Comparison of ENCODE assay signal across 10 cellular contexts in the genomic region with DNA sequence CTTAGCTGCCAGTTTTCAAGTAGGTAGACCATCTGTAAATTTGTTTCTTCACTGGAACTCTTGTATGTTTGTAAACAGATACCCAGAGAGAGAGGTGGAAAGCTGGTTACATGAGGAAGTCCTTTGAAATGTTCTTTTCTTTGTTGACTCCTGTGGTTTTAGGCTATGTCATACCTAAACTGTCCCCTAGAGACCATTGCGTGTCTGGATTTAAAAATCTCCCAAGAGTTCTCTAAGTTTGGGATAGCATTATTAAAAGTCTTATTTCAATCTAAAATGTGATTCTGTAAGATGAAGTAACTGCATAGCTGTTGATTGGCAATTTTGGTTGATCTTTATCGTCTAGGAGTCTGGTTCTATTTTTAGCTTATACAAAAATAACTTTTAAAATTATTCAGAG.
A peak's percentile ranks its signal among the peaks of the same experiment; 100 is the strongest.
DNase-seq lines count a peak whose midpoint lies in the region; ATAC-seq and TF ChIP-seq lines count a peak whose summit lies in the region.
"Had no signal": no experiment of that assay in that cellular context is flagged by ENCODE, and none has a peak within 500 bp of the region (broad histone marks: within the 10 kb centered on the region; RNA-seq: fewer than 3 reads in every experiment).

No MANE protein-coding gene starts in this region.

- CTCF ChIA-PET in HEK293T (lab: Yijun Ruan, JAX), result interaction anchor here (0.8 kb wide), 1 partner anchor 11 kb away, joined by 3 read pairs; no protein-coding TSS in a partner anchor

- no peaks in the 10 kb centered on the region for H3K79me1 ChIP-seq in mesendoderm (ENCODE audit: low read length)

- POLR2A ChIA-PET in HEK293T (lab: Yijun Ruan, JAX), result no interaction called here

- no peak overlapping the region for H3K23ac ChIP-seq in mesendoderm (ENCODE audit: low read length)

- H3K4me1 Mint-ChIP-seq in GM23338, result no peaks in the 10 kb centered on the region
- H3K4me1 Mint-ChIP-seq: activated B cell treated with CpG ODN at 0.5 μM for 24 hours had no signal

- H3K27me3 ChIP-seq in GM06990 (replicated peaks; ENCODE audit: control insufficient read depth, insufficient read depth, low read length) (no peaks in the 10 kb centered on the region), GM23338 (ENCODE audit: insufficient read depth) (no peaks in the 10 kb centered on the region), mesendoderm (ENCODE audit: insufficient read depth, low read length, poor library complexity) (no peaks in the 10 kb centered on the region)

- no peak overlapping the region for H4K5ac ChIP-seq in mesendoderm (ENCODE audit: low read length)

- H4K8ac ChIP-seq in mesendoderm (ENCODE audit: low read depth, low read length), result no peak overlapping the region

- H2BK15ac ChIP-seq in mesendoderm (replicated peaks; ENCODE audit: low read depth), result no peak overlapping the region

- H3K9me3 Mint-ChIP-seq in GM23338, result no peaks in the 10 kb centered on the region; the same call in 2 of the 3 replicates
- H3K9me3 Mint-ChIP-seq: activated B cell treated with CpG ODN at 0.5 μM for 24 hours had no signal

- no peak overlapping the region for H3K27ac ChIP-seq in GM23338 (ENCODE audit: low read depth)
- H3K27ac ChIP-seq in mesendoderm (ENCODE audit: low read depth, low read length), result no peak overlapping the region

- H3K18ac ChIP-seq in mesendoderm (ENCODE audit: low read length), result no peak overlapping the region

- peaks cover 30% of the 10 kb centered on the region for H3K36me3 Mint-ChIP-seq in GM23338 (ENCODE audit: low read depth)

- H4K20me1 ChIP-seq in GM23338 (replicated peaks; ENCODE audit: insufficient read depth), result no peaks in the 10 kb centered on the region

- no peak overlapping the region for H3K4me3 Mint-ChIP-seq in GM23338
- H3K4me3 Mint-ChIP-seq: activated B cell treated with CpG ODN at 0.5 μM for 24 hours had no signal

- H3K4me1 ChIP-seq in GM23338 (ENCODE audit: insufficient read depth), result no peaks in the 10 kb centered on the region
- H3K4me1 ChIP-seq in mesendoderm (ENCODE audit: control insufficient read depth, low read depth, low read length), result peaks cover 2% of the 10 kb centered on the region

- no peaks in the 10 kb centered on the region; the same call in none of the 2 replicates for H3K36me3 ChIP-seq in GM06990 (ENCODE audit: control insufficient read depth, insufficient read depth, low read length)
- H3K36me3 ChIP-seq in GM23338 (ENCODE audit: insufficient read depth), result peaks cover 13% of the 10 kb centered on the region; the same call in 1 of the 2 replicates
- H3K36me3 ChIP-seq in mesendoderm (ENCODE audit: control insufficient read depth, insufficient read depth, low read length), result peaks cover 2% of the 10 kb centered on the region

- H3K4me2 ChIP-seq in GM23338 (no peak overlapping the region), mesendoderm (ENCODE audit: low read length) (no peak overlapping the region)

- H3K79me2 ChIP-seq in GM23338 (replicated peaks; ENCODE audit: insufficient read depth), result no peaks in the 10 kb centered on the region
- H3K79me2 ChIP-seq in mesendoderm (ENCODE audit: control insufficient read depth, insufficient read depth, low read length), result no peaks in the 10 kb centered on the region

- H3K56ac ChIP-seq in mesendoderm (ENCODE audit: low read length), result no peak overlapping the region

- no peaks in the 10 kb centered on the region for H3K9me2 ChIP-seq in GM23338 (ENCODE audit: insufficient read depth)

- no peak overlapping the region for H2AFZ ChIP-seq in GM23338

- no CpG with 5 or more reads among the region's 2 CpGs for WGBS in mesendoderm (ENCODE audit: extremely low coverage, insufficient coverage, low lambda C conversion rate)

- no peak overlapping the region for H2AK5ac ChIP-seq in mesendoderm (ENCODE audit: low read length)

- H3K4me3 ChIP-seq in GM06990 (replicated peaks; ENCODE audit: low read depth, low read length) (no peak overlapping the region), GM23338 (no peak overlapping the region), mesendoderm (ENCODE audit: low read length) (no peak overlapping the region)

- no peak overlapping the region for H3K9ac ChIP-seq in mesendoderm (ENCODE audit: low read length)

- H2BK120ac ChIP-seq in mesendoderm (ENCODE audit: low read depth, low read length), result no peak overlapping the region

- H3K27ac Mint-ChIP-seq in GM23338, result no peak overlapping the region
- H3K27ac Mint-ChIP-seq: activated B cell treated with CpG ODN at 0.5 μM for 24 hours had no signal

- ATAC-seq in GM23338 (no peak), SK-N-SH treated with all-trans-retinoic acid at 6 μM for 48 hours (no peak)

- no peak overlapping the region for H3K4ac ChIP-seq in mesendoderm (ENCODE audit: low read depth, low read length)

- peaks cover 2% of the 10 kb centered on the region for H3K27me3 Mint-ChIP-seq in GM23338 (ENCODE audit: insufficient read depth, low read depth, poor library complexity)
- H3K27me3 Mint-ChIP-seq: activated B cell treated with CpG ODN at 0.5 μM for 24 hours had no signal

- no peak for TF ChIP-seq CTCF in GM06990 (IDR thresholded peaks at IDR 0.05; ENCODE audit: insufficient read depth, low read length, poor library complexity, severe bottlenecking)
- TF ChIP-seq CTCF in GM23338 (conservative IDR thresholded peaks at IDR 0.05; ENCODE audit: low read depth in 2 of 2), result no peak

- no peak overlapping the region for H2BK5ac ChIP-seq in mesendoderm (ENCODE audit: low read length)

- H3F3A ChIP-seq in GM23338 (replicated peaks; ENCODE audit: low read depth), result no peaks in the 10 kb centered on the region

- peak; percentile 20 for DNase-seq in GM06990 (ENCODE audit: extremely low read depth, insufficient read length)
- DNase-seq in GM23338 (ENCODE audit: low spot score), result peak; percentile 25
- peak; percentile 10 for DNase-seq in SK-MEL-5 (ENCODE audit: low read depth, low spot score)
- peak; percentile 38 for DNase-seq in mesendoderm
- DNase-seq in cortex of kidney (lab: John Stamatoyannopoulos, UW), result no peak
- DNase-seq in HEK293T (ENCODE audit: extremely low spot score), result no peak
- DNase-seq in activated CD4-positive, CD25-positive, alpha-beta regulatory T cell (lab: John Stamatoyannopoulos, UW), result no peak
- DNase-seq: activated B cell treated with CpG ODN at 0.5 μM for 24 hours, activated gamma-delta T cell treated with Interleukin-2 at 50 U/mL for 16 hours had no signal

- in situ Hi-C loops in SK-MEL-5 (cut with HindIII; ENCODE audit: low pct_unique_long_range_greater_than_20kb, low sequenced_read_pairs), result no loop called here

TF ChIP-seq in GM23338, 12 proteins besides CTCF, POLR2A, EP300 and RAD21 (continues in another document):
- no peak for TF ChIP-seq CREB1 (CRISPR knock-in tag; IDR thresholded peaks at IDR 0.05; ENCODE audit: low read depth)
- no peak for TF ChIP-seq STAT1 (IDR thresholded peaks at IDR 0.05; ENCODE audit: unreplicated experiment)
- no peak for TF ChIP-seq POLR2AphosphoS5 (IDR thresholded peaks at IDR 0.05; ENCODE audit: low read depth)
- TF ChIP-seq EZH2phosphoT487 (IDR thresholded peaks at IDR 0.05; ENCODE audit: unreplicated experiment), result no peak

TF ChIP-seq in SK-N-SH treated with all-trans-retinoic acid at 6 μM for 48 hours, 23 proteins besides CTCF, POLR2A, EP300 and RAD21 (continues in another document):
- TF ChIP-seq ARNTL (CRISPR knock-in tag; IDR thresholded peaks at IDR 0.05; ENCODE audit: borderline replicate concordance, low read depth) (no peak), TOX (CRISPR knock-in tag; IDR thresholded peaks at IDR 0.05; ENCODE audit: borderline replicate concordance) (no peak), PPARA (CRISPR knock-in tag; IDR thresholded peaks at IDR 0.05; ENCODE audit: borderline replicate concordance) (no peak), ZFP3 (CRISPR knock-in tag; IDR thresholded peaks at IDR 0.05) (no peak), BACH2 (CRISPR knock-in tag; IDR thresholded peaks at IDR 0.05; ENCODE audit: borderline replicate concordance) (no peak), ZNF565 (CRISPR knock-in tag; conservative IDR thresholded peaks at IDR 0.05; ENCODE audit: low read depth) (no peak), ZFP30 (CRISPR knock-in tag; IDR thresholded peaks at IDR 0.05) (no peak), RARB (CRISPR knock-in tag; IDR thresholded peaks at IDR 0.05) (no peak)
- TF ChIP-seq, protein P1, sequence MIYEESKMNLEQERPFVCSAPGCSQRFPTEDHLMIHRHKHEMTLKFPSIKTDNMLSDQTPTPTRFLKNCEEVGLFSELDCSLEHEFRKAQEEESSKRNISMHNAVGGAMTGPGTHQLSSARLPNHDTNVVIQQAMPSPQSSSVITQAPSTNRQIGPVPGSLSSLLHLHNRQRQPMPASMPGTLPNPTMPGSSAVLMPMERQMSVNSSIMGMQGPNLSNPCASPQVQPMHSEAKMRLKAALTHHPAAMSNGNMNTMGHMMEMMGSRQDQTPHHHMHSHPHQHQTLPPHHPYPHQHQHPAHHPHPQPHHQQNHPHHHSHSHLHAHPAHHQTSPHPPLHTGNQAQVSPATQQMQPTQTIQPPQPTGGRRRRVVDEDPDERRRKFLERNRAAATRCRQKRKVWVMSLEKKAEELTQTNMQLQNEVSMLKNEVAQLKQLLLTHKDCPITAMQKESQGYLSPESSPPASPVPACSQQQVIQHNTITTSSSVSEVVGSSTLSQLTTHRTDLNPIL (CRISPR knock-in tag; IDR thresholded peaks at IDR 0.05; ENCODE audit: low read depth), result no peak

TF ChIP-seq in HEK293T, 16 proteins besides CTCF, POLR2A, EP300 and RAD21:
- TF ChIP-seq NFRKB (IDR thresholded peaks at IDR 0.05), result no peak
- no peak for TF ChIP-seq ELF4 (IDR thresholded peaks at IDR 0.05)
- no peak for TF ChIP-seq FOXK2 (IDR thresholded peaks at IDR 0.05)
- TF ChIP-seq ARNT (IDR thresholded peaks at IDR 0.05), result no peak
- no peak for TF ChIP-seq FOXM1 (IDR thresholded peaks at IDR 0.05; ENCODE audit: borderline replicate concordance)
- no peak for TF ChIP-seq SUZ12 (IDR thresholded peaks at IDR 0.05)
- no peak for TF ChIP-seq TARDBP (IDR thresholded peaks at IDR 0.05)
- no peak for TF ChIP-seq LEF1 (IDR thresholded peaks at IDR 0.05; ENCODE audit: borderline replicate concordance)
- no peak for TF ChIP-seq L3MBTL2 (conservative IDR thresholded peaks at IDR 0.05)
- no peak for TF ChIP-seq BHLHE40 (IDR thresholded peaks at IDR 0.05; ENCODE audit: borderline replicate concordance)
- no peak for TF ChIP-seq CTBP1 (IDR thresholded peaks at IDR 0.05; ENCODE audit: borderline replicate concordance)

Comparison
In these comparisons a context has a peak if more than half of its experiments do, and no peak if none do; other contexts are left out.
1. DNase-seq: peak in GM06990 (single experiment), GM23338 (single experiment), SK-MEL-5 (single experiment) and mesendoderm (single experiment); none in cortex of kidney (single experiment), HEK293T (single experiment) and activated CD4-positive, CD25-positive, alpha-beta regulatory T cell (0 of 4).